In genomic region chr1:204190212-204191211, GRCh38 we compare ENCODE assay signal across 8 cellular contexts. TPM values are rescaled to one million over a fixed set of nuclear protein-coding genes. Genes with fewer than 3 reads are reported as not detected.
DNase-seq lines count a peak whose midpoint lies in the region; ATAC-seq and TF ChIP-seq lines count a peak whose summit lies in the region.

No MANE protein-coding gene starts in this region.

- no peak for ATAC-seq in HG03045 (IDR thresholded peaks at IDR 0.05; ENCODE audit: unreplicated experiment)

- TF ChIP-seq POLR2A in stomach (IDR thresholded peaks at IDR 0.05) = no peak

- no peaks in the 10 kb centered on the region for H3K36me3 ChIP-seq in stomach

- no peaks in the 10 kb centered on the region for H3K9me3 ChIP-seq in stomach

- DNase-seq in AG20443 (ENCODE audit: low spot score) (peak; percentile 76), iPS-NIHi11 (ENCODE audit: low spot score) (peak; percentile 84), stomach (no peak), DMS114 treated with DMSO at 0.1 percent for 48 hours (lab: John Stamatoyannopoulos, UW; ENCODE audit: unreplicated experiment) (no peak)
- peak; percentile 41 for DNase-seq in activated CD8-positive, alpha-beta memory T cell treated with anti-CD3 and anti-CD28 coated beads, Interleukin-2, amount 50 U/mL, for 4 hours
- DNase-seq in activated CD4-positive, alpha-beta T cell treated with anti-CD3 and anti-CD28 coated beads, Interleukin-2, amount 50 U/mL, for 4 hours = no peak

- peak overlapping the region; percentile 55 to 82 (median 72) for H3K27ac ChIP-seq in stomach

- H3K4me1 ChIP-seq in stomach = peaks cover 21 to 50% (median 27%) of the 10 kb centered on the region in 4 donors

- peak overlapping the region; percentile 15 to 31 (median 27) for H3K4me3 ChIP-seq in stomach

- TF ChIP-seq RAD21 in Ishikawa (IDR thresholded peaks at IDR 0.05; ENCODE audit: low read depth) = no peak

- H3K27me3 ChIP-seq in stomach = peaks cover 0 to 74% (median 9%) of the 10 kb centered on the region in 3 donors

- no peak for TF ChIP-seq EP300 in Ishikawa (IDR thresholded peaks at IDR 0.05; ENCODE audit: borderline replicate concordance)
- no peak for TF ChIP-seq EP300 in stomach (IDR thresholded peaks at IDR 0.05)

- TF ChIP-seq CTCF in stomach (IDR thresholded peaks at IDR 0.05) = no peak

- 8 to 24% (median 9%) methylated on average over 14 to 44 of the region's 44 CpGs for WGBS in stomach, 5 donors

- intact Hi-C loops in stomach (cut with DNase I; ENCODE audit: low total_unique reads) = no loop called here

TF ChIP-seq in Ishikawa, 13 proteins besides CTCF, POLR2A, EP300 and RAD21:
- TF ChIP-seq, protein P1, sequence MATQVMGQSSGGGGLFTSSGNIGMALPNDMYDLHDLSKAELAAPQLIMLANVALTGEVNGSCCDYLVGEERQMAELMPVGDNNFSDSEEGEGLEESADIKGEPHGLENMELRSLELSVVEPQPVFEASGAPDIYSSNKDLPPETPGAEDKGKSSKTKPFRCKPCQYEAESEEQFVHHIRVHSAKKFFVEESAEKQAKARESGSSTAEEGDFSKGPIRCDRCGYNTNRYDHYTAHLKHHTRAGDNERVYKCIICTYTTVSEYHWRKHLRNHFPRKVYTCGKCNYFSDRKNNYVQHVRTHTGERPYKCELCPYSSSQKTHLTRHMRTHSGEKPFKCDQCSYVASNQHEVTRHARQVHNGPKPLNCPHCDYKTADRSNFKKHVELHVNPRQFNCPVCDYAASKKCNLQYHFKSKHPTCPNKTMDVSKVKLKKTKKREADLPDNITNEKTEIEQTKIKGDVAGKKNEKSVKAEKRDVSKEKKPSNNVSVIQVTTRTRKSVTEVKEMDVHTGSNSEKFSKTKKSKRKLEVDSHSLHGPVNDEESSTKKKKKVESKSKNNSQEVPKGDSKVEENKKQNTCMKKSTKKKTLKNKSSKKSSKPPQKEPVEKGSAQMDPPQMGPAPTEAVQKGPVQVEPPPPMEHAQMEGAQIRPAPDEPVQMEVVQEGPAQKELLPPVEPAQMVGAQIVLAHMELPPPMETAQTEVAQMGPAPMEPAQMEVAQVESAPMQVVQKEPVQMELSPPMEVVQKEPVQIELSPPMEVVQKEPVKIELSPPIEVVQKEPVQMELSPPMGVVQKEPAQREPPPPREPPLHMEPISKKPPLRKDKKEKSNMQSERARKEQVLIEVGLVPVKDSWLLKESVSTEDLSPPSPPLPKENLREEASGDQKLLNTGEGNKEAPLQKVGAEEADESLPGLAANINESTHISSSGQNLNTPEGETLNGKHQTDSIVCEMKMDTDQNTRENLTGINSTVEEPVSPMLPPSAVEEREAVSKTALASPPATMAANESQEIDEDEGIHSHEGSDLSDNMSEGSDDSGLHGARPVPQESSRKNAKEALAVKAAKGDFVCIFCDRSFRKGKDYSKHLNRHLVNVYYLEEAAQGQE (IDR thresholded peaks at IDR 0.05; ENCODE audit: low read depth) = no peak
- TF ChIP-seq EGR1 (IDR thresholded peaks at IDR 0.05) (no peak), CEBPB (IDR thresholded peaks at IDR 0.05) (peak; percentile 51; the same call in 1 of the 2 replicates), ZBTB7A (IDR thresholded peaks at IDR 0.05; ENCODE audit: low read depth) (no peak), FOXM1 (IDR thresholded peaks at IDR 0.05; ENCODE audit: borderline replicate concordance, low read depth) (no peak), TEAD4 (IDR thresholded peaks at IDR 0.05) (no peak)

RNA-seq across cellular contexts. Expression of gene KISS1, which starts 5.8 kb away (rescaled TPM):
- total RNA-seq in stomach = 1 to 10 TPM in 1 of 5 donors, not detected in 4; 1.1 TPM
- 1 to 10 TPM in 2 of 3 donors, not detected in 1; 1.6 to 8.3 TPM for polyA plus RNA-seq in stomach

RNA-seq across cellular contexts. Expression of gene GOLT1A, which starts 23.3 kb away (rescaled TPM):
- 1 to 10 TPM in 3 of 5 donors, not detected in 2; 1.8 to 7.1 (median 5.9) TPM for total RNA-seq in stomach
- polyA plus RNA-seq in stomach = 10 to 100 TPM in 1 of 3 donors, 1 to 10 TPM in 2; 6.6 to 16.6 (median 7.6) TPM

RNA-seq across cellular contexts. Expression of gene REN, which starts 24.4 kb away (rescaled TPM):
- not detected for total RNA-seq in stomach
- under 1 TPM in 1 of 3 donors, not detected in 2; 0.08 TPM for polyA plus RNA-seq in stomach

RNA-seq across cellular contexts. Expression of gene ETNK2, which starts 38.7 kb away (rescaled TPM):
- total RNA-seq in stomach = 10 to 100 TPM in 1 of 5 donors, 1 to 10 TPM in 3, under 1 TPM in 1; 0.45 to 12.2 (median 6.6) TPM
- 1 to 10 TPM; 3.8 to 8.1 (median 7.8) TPM for polyA plus RNA-seq in stomach

Comparison
In these comparisons a context has a peak if more than half of its experiments do, and no peak if none do; other contexts are left out.
1. DNase-seq: peak in AG20443 (single experiment), activated CD8-positive, alpha-beta memory T cell treated with anti-CD3 and anti-CD28 coated beads, Interleukin-2, amount 50 U/mL, for 4 hours (single experiment) and iPS-NIHi11 (single experiment); none in stomach (single experiment), DMS114 treated with DMSO at 0.1 percent for 48 hours (single experiment) and activated CD4-positive, alpha-beta T cell treated with anti-CD3 and anti-CD28 coated beads, Interleukin-2, amount 50 U/mL, for 4 hours (0 of 2).